8 cellular contexts compared by ENCODE assay signal in the genomic region with DNA sequence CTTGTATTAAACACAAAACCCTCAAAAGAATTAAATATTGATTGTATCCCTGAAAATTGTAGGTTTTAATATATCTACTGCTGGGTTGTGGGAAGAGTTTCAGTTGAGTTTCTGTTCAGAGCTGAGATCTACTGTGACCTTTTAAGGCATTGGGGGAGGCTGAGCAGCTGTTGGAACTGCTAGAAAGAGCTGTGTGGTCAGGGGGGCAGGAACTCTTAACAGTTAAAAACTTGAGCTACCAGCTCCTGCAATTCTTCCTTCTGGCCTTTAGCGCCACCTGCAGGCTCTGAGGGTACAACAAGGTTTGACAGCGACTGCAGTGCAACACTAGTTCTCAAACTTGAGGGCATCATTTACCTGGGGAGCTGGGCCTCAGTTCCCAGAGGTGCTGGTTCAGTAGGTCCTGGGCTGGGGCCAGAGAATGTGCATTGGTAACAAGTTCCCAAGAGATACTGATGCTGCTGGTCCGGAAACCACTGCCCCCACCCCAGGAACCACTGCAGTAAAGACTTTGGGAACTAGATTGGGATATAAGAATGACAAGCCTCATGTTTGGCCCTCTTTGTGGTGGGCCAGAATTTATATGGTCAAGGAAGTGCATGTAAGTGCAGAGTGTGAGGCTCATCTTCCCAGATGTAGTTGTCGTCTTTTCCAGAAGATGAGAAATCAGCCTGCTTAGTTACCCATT. TPM values are rescaled to one million over a fixed set of nuclear protein-coding genes. Genes with fewer than 3 reads are reported as not detected.
DNase-seq lines count a peak whose midpoint lies in the region; ATAC-seq, FAIRE-seq and TF ChIP-seq lines count a peak whose summit lies in the region.

No MANE protein-coding gene starts in this region.

- intact Hi-C loops in testis (cut with DNase I; ENCODE audit: low total_unique reads), result no loop called here

- H3K36me3 Mint-ChIP-seq in H9 (ENCODE audit: insufficient read depth in 1 of 3, low read depth in 3 of 3), result no peaks in the 10 kb centered on the region

- no CpG with 5 or more reads among the region's 4 CpGs for WGBS in H9 (ENCODE audit: extremely low coverage, insufficient read length, low lambda C conversion rate)
- WGBS in testis, 2 donors, result 29 to 33% methylated on average over 4 of the region's 4 CpGs

- no peak overlapping the region for H3K56ac ChIP-seq in H9 (ENCODE audit: insufficient read length, low read depth, low read length)

- no peak overlapping the region for H3K23ac ChIP-seq in H9 (ENCODE audit: insufficient read length, low read depth, low read length)

- no peak overlapping the region for H2BK120ac ChIP-seq in H9 (ENCODE audit: low read depth, low read length, poor library complexity, severe bottlenecking)

- peak; percentile 91 for TF ChIP-seq CTCF in H9 (conservative IDR thresholded peaks at IDR 0.05)
- peak; percentile 86 for TF ChIP-seq CTCF in foreskin keratinocyte (conservative IDR thresholded peaks at IDR 0.05)
- peak; percentile 50 to 81 (median 73) for TF ChIP-seq CTCF in testis (IDR thresholded peaks at IDR 0.05)

- peak; percentile 90 for DNase-seq in H9
- peak; percentile 89 for DNase-seq in M059J (ENCODE audit: low read depth)
- DNase-seq in SHP77 (lab: John Stamatoyannopoulos, UW), result peak; percentile 82 to 86
- DNase-seq in activated effector memory CD4-positive, alpha-beta T cell treated with Interleukin-2 at 50 U/mL for 16 hours, result peak; percentile 82
- peak; percentile 25 to 59 for DNase-seq in foreskin keratinocyte
- peak in 55 of 56 donors; percentile 2 to 92 (median 57) for DNase-seq in nucleus accumbens (lab: John Stamatoyannopoulos, UW)
- peak; percentile 92 for DNase-seq in testis

- H4K20me1 ChIP-seq in H9 (ENCODE audit: control insufficient read depth, insufficient read depth, insufficient read length), result no peaks in the 10 kb centered on the region

- no peak for TF ChIP-seq POLR2A in testis (IDR thresholded peaks at IDR 0.05)

- no peak overlapping the region for H3K4ac ChIP-seq in H9 (ENCODE audit: low read depth, low read length)

- no peak overlapping the region for H2BK15ac ChIP-seq in H9 (ENCODE audit: low read depth, low read length)

- no peaks in the 10 kb centered on the region; the same call in 1 of the 2 replicates for H3K27me3 Mint-ChIP-seq in H9 (ENCODE audit: low read depth)

- H4K8ac ChIP-seq in H9 (replicated peaks; ENCODE audit: insufficient read length, low read depth, low read length), result no peak overlapping the region

- H2AK5ac ChIP-seq in H9 (ENCODE audit: insufficient read length, low read length), result no peak overlapping the region

- H4K91ac ChIP-seq in H9 (ENCODE audit: insufficient read length, low read depth, low read length), result no peak overlapping the region

- no peak overlapping the region for H3K9ac ChIP-seq in H9 (ENCODE audit: extremely low read depth, insufficient read length, low read length)

- H4K5ac ChIP-seq in H9 (ENCODE audit: insufficient read length, low read depth, low read length), result no peak overlapping the region

- no peaks in the 10 kb centered on the region for H3K9me3 Mint-ChIP-seq in H9

- H3K79me2 ChIP-seq in H9 (ENCODE audit: insufficient read depth, low read length), result peaks cover 3% of the 10 kb centered on the region; the same call in 1 of the 2 replicates

- H3K4me1 Mint-ChIP-seq in H9, result peaks cover 43 to 44% of the 10 kb centered on the region in 2 experiments

- peak overlapping the region in 2 of 3 experiments; percentile 4 to 73; a peak in 2 of 7 replicates for H3K27ac Mint-ChIP-seq in H9

- H3K23me2 ChIP-seq in H9 (ENCODE audit: insufficient read length, low read depth, low read length, poor library complexity, severe bottlenecking), result peaks cover 3% of the 10 kb centered on the region

- H3K4me1 ChIP-seq in H9 (ENCODE audit: insufficient read depth, low read length) (peaks cover 4% of the 10 kb centered on the region; the same call in 1 of the 2 replicates), foreskin keratinocyte (peaks cover 6% of the 10 kb centered on the region), testis (peaks cover 25% of the 10 kb centered on the region)

- no peak overlapping the region for H3K4me3 ChIP-seq in testis

- H3K27ac ChIP-seq in H9 (ENCODE audit: insufficient read length, low read depth, low read length), result no peak overlapping the region
- H3K27ac ChIP-seq in foreskin keratinocyte, result no peak overlapping the region
- no peak overlapping the region for H3K27ac ChIP-seq in testis

- H3K9me3 ChIP-seq in H9 (ENCODE audit: control insufficient read depth, low read depth, low read length) (no peaks in the 10 kb centered on the region), testis (no peaks in the 10 kb centered on the region)

- H2BK5ac ChIP-seq in H9 (ENCODE audit: insufficient read length, low read length), result no peak overlapping the region

- H2BK20ac ChIP-seq in H9 (ENCODE audit: low read depth, low read length, poor library complexity, severe bottlenecking), result no peak overlapping the region

- no peaks in the 10 kb centered on the region for H3K79me1 ChIP-seq in H9 (ENCODE audit: insufficient read depth, low read depth, low read length, poor library complexity, severe bottlenecking)

- no peaks in the 10 kb centered on the region for H3K36me3 ChIP-seq in testis (ENCODE audit: low read depth, missing control alignments)

- H2AFZ ChIP-seq in H9 (ENCODE audit: low read length), result no peak overlapping the region

- no peak overlapping the region for H3K18ac ChIP-seq in H9 (ENCODE audit: insufficient read length, low read depth, low read length)

- no peak overlapping the region for H3K14ac ChIP-seq in H9 (ENCODE audit: insufficient read depth, low read length)

- H3K27me3 ChIP-seq in H9 (ENCODE audit: insufficient read depth, low read length) (no peaks in the 10 kb centered on the region), foreskin keratinocyte (no peaks in the 10 kb centered on the region), testis (no peaks in the 10 kb centered on the region)

- no peak overlapping the region for H3K4me2 ChIP-seq in H9 (ENCODE audit: insufficient read depth, insufficient read length, low read length)

- H3T11ph ChIP-seq in H9 (ENCODE audit: low read length), result no peak overlapping the region

- H3K4me3 Mint-ChIP-seq in H9, result peak overlapping the region in 1 of 2 experiments; percentile 63; a peak in 3 of 5 replicates

- peak; percentile 75 for FAIRE-seq in G401.6 (lab: Jason Lieb, UNC)

- H2BK12ac ChIP-seq in H9 (ENCODE audit: insufficient read length, low read depth, low read length), result no peak overlapping the region

- ATAC-seq in foreskin keratinocyte, result peak; percentile 45

RNA-seq across cellular contexts. Expression of gene RNASEH2B, which starts 2.5 kb away (rescaled TPM):
- 50.8 and 53.9 TPM in 2 replicates for total RNA-seq in H9 (2021)
- total RNA-seq in M059J (2014; rRNA removed; shearing (Covaris generic)), result 65.5 and 97.8 TPM in 2 replicates
- total RNA-seq in foreskin keratinocyte, result 37.2 and 41.8 TPM in 2 replicates
- 35.7 and 49.3 TPM in 2 replicates for polyA plus RNA-seq in foreskin keratinocyte
- total RNA-seq in testis, result 10 to 100 TPM; 38.2 to 43.4 TPM
- polyA plus RNA-seq in testis (ENCODE audit: insufficient read depth, low read depth, low replicate concordance), result 52.3 TPM

Comparison
In these comparisons a context has a peak if more than half of its experiments do, and no peak if none do; other contexts are left out.
1. DNase-seq: peak in every context shown above with its lines; median percentile 92 in testis; 90 in H9; 89 in M059J; 84 in SHP77; 82 in activated effector memory CD4-positive, alpha-beta T cell treated with Interleukin-2 at 50 U/mL for 16 hours; 57 in nucleus accumbens; 42 in foreskin keratinocyte.